2 cellular contexts compared by ENCODE assay signal in the genomic region with DNA sequence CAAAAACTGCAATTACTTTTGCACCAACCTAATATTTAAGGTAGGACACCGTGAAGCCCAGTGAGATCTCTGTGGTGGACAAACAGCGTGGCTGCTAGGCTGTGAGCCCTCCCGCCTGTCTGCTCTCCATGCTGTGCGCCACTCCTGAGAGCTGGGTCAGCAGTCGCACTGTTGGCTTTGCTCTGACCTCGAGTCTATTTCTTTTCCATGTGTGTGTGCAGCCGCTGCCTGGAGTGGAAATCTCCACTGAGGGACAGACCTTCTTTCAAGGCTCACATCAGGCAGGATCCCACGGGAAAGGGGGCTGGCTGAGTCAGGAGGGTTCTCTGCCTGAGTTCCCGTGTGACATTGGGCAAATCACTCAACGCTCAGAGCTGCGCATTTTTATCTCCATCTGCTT.
TF ChIP-seq lines count a peak whose summit lies in the region.

No MANE protein-coding gene starts in this region.

TF ChIP-seq in IMR-90, 13 proteins besides CTCF, POLR2A, EP300 and RAD21:
- TF ChIP-seq CHD1 (IDR thresholded peaks at IDR 0.05; ENCODE audit: low read depth, low read length) (no peak), RCOR1 (IDR thresholded peaks at IDR 0.05; ENCODE audit: insufficient replicate concordance, low read length) (no peak), RFX5 (IDR thresholded peaks at IDR 0.05; ENCODE audit: low read depth, low read length) (no peak), FOS (IDR thresholded peaks at IDR 0.05; ENCODE audit: low read depth, low read length) (no peak), NFE2L2 (IDR thresholded peaks at IDR 0.05; ENCODE audit: low read depth, low read length) (no peak), MAFK (IDR thresholded peaks at IDR 0.05; ENCODE audit: low read depth, low read length) (no peak), MAZ (IDR thresholded peaks at IDR 0.05; ENCODE audit: borderline replicate concordance, low read depth, low read length) (no peak), MXI1 (IDR thresholded peaks at IDR 0.05; ENCODE audit: borderline replicate concordance, low read depth, low read length) (no peak), SMC3 (IDR thresholded peaks at IDR 0.05; ENCODE audit: low read depth, low read length) (no peak), CEBPB (IDR thresholded peaks at IDR 0.05; ENCODE audit: low read depth, low read length) (no peak), BHLHE40 (IDR thresholded peaks at IDR 0.05; ENCODE audit: low read depth, low read length) (no peak)
- TF ChIP-seq, protein P1, sequence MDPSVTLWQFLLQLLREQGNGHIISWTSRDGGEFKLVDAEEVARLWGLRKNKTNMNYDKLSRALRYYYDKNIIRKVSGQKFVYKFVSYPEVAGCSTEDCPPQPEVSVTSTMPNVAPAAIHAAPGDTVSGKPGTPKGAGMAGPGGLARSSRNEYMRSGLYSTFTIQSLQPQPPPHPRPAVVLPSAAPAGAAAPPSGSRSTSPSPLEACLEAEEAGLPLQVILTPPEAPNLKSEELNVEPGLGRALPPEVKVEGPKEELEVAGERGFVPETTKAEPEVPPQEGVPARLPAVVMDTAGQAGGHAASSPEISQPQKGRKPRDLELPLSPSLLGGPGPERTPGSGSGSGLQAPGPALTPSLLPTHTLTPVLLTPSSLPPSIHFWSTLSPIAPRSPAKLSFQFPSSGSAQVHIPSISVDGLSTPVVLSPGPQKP (IDR thresholded peaks at IDR 0.05; ENCODE audit: borderline replicate concordance, low read depth, low read length), result no peak
- TF ChIP-seq, protein P2, sequence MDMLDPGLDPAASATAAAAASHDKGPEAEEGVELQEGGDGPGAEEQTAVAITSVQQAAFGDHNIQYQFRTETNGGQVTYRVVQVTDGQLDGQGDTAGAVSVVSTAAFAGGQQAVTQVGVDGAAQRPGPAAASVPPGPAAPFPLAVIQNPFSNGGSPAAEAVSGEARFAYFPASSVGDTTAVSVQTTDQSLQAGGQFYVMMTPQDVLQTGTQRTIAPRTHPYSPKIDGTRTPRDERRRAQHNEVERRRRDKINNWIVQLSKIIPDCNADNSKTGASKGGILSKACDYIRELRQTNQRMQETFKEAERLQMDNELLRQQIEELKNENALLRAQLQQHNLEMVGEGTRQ (IDR thresholded peaks at IDR 0.05; ENCODE audit: low read depth, low read length), result no peak

TF ChIP-seq in HepG2, 621 proteins besides CTCF, POLR2A, EP300 and RAD21:
- no peak for TF ChIP-seq HMG20A (CRISPR knock-in tag; IDR thresholded peaks at IDR 0.05; ENCODE audit: borderline replicate concordance)
- TF ChIP-seq ZNF572 (CRISPR knock-in tag; IDR thresholded peaks at IDR 0.05), result 0 out of 2 replicates have a peak, but pooled peaks have one; percentile 49
- peak; percentile 66 for TF ChIP-seq ZBTB38 (CRISPR knock-in tag; IDR thresholded peaks at IDR 0.05)
- TF ChIP-seq RBM39 (IDR thresholded peaks at IDR 0.05; ENCODE audit: low read depth, low read length, poor library complexity, severe bottlenecking), result no peak
- peak; percentile 79; the same call in 1 of the 2 replicates for TF ChIP-seq NRL (CRISPR knock-in tag; IDR thresholded peaks at IDR 0.05; ENCODE audit: borderline replicate concordance)
- TF ChIP-seq U2AF1 (optimal IDR thresholded peaks at IDR 0.05; ENCODE audit: low read depth, low read length), result no peak
- TF ChIP-seq, protein P3, sequence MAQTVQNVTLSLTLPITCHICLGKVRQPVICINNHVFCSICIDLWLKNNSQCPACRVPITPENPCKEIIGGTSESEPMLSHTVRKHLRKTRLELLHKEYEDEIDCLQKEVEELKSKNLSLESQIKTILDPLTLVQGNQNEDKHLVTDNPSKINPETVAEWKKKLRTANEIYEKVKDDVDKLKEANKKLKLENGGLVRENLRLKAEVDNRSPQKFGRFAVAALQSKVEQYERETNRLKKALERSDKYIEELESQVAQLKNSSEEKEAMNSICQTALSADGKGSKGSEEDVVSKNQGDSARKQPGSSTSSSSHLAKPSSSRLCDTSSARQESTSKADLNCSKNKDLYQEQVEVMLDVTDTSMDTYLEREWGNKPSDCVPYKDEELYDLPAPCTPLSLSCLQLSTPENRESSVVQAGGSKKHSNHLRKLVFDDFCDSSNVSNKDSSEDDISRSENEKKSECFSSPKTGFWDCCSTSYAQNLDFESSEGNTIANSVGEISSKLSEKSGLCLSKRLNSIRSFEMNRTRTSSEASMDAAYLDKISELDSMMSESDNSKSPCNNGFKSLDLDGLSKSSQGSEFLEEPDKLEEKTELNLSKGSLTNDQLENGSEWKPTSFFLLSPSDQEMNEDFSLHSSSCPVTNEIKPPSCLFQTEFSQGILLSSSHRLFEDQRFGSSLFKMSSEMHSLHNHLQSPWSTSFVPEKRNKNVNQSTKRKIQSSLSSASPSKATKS (CRISPR knock-in tag; IDR thresholded peaks at IDR 0.05), result no peak
- TF ChIP-seq HDAC6 (IDR thresholded peaks at IDR 0.05; ENCODE audit: low read depth, low read length), result no peak
- TF ChIP-seq PITX1 (CRISPR knock-in tag; IDR thresholded peaks at IDR 0.05), result peak; percentile 40; the same call in 1 of the 2 replicates
- TF ChIP-seq, protein P4, sequence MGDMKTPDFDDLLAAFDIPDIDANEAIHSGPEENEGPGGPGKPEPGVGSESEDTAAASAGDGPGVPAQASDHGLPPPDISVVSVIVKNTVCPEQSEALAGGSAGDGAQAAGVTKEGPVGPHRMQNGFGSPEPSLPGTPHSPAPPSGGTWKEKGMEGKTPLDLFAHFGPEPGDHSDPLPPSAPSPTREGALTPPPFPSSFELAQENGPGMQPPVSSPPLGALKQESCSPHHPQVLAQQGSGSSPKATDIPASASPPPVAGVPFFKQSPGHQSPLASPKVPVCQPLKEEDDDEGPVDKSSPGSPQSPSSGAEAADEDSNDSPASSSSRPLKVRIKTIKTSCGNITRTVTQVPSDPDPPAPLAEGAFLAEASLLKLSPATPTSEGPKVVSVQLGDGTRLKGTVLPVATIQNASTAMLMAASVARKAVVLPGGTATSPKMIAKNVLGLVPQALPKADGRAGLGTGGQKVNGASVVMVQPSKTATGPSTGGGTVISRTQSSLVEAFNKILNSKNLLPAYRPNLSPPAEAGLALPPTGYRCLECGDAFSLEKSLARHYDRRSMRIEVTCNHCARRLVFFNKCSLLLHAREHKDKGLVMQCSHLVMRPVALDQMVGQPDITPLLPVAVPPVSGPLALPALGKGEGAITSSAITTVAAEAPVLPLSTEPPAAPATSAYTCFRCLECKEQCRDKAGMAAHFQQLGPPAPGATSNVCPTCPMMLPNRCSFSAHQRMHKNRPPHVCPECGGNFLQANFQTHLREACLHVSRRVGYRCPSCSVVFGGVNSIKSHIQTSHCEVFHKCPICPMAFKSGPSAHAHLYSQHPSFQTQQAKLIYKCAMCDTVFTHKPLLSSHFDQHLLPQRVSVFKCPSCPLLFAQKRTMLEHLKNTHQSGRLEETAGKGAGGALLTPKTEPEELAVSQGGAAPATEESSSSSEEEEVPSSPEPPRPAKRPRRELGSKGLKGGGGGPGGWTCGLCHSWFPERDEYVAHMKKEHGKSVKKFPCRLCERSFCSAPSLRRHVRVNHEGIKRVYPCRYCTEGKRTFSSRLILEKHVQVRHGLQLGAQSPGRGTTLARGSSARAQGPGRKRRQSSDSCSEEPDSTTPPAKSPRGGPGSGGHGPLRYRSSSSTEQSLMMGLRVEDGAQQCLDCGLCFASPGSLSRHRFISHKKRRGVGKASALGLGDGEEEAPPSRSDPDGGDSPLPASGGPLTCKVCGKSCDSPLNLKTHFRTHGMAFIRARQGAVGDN (CRISPR knock-in tag; IDR thresholded peaks at IDR 0.05), result peak; percentile 32; the same call in 1 of the 2 replicates
- TF ChIP-seq ZNF768 (CRISPR knock-in tag; IDR thresholded peaks at IDR 0.05), result peak; percentile 51; the same call in 1 of the 2 replicates
- TF ChIP-seq HOXA3 (CRISPR knock-in tag; IDR thresholded peaks at IDR 0.05), result 0 out of 2 replicates have a peak, but pooled peaks have one; percentile 20
- TF ChIP-seq, protein P5, sequence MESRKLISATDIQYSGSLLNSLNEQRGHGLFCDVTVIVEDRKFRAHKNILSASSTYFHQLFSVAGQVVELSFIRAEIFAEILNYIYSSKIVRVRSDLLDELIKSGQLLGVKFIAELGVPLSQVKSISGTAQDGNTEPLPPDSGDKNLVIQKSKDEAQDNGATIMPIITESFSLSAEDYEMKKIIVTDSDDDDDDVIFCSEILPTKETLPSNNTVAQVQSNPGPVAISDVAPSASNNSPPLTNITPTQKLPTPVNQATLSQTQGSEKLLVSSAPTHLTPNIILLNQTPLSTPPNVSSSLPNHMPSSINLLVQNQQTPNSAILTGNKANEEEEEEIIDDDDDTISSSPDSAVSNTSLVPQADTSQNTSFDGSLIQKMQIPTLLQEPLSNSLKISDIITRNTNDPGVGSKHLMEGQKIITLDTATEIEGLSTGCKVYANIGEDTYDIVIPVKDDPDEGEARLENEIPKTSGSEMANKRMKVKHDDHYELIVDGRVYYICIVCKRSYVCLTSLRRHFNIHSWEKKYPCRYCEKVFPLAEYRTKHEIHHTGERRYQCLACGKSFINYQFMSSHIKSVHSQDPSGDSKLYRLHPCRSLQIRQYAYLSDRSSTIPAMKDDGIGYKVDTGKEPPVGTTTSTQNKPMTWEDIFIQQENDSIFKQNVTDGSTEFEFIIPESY (CRISPR knock-in tag; IDR thresholded peaks at IDR 0.05), result peak; percentile 80
- TF ChIP-seq ZNF121 (CRISPR knock-in tag; IDR thresholded peaks at IDR 0.05), result no peak
- TF ChIP-seq HCFC1 (IDR thresholded peaks at IDR 0.05; ENCODE audit: low read depth, low read length), result no peak
TF ChIP-seq in HepG2: peak in this region for 8.
